1 cellular context compared by ENCODE assay signal in the genomic region with DNA sequence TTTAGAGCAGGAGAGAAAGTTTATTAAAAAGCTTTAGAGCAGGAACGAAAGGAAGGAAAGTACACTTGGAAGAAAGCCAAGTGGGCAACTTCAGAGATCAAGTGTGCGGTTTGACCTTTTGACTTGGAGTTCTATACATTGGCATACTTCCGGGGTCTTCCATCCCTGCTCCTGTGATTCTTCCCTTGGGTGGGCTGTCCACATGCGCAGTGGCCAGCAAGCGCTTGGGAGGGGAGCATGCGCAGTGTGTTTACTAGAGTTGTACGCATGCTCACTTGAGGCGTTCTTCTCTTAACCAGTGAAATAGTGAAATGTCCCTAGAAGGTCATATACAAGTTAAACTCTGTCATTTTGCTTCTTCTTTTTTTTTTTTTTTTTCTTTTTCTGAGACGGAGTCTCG.
TF ChIP-seq lines count a peak whose summit lies in the region.

No MANE protein-coding gene starts in this region.

TF ChIP-seq in K562, 482 proteins besides CTCF, POLR2A, EP300 and RAD21:
- TF ChIP-seq NRF1 (conservative IDR thresholded peaks at IDR 0.05 in 1 of 2, IDR thresholded peaks at IDR 0.05 in 1 of 2), result peak; percentile 62 to 70
- TF ChIP-seq NFIC (IDR thresholded peaks at IDR 0.05), result peak; percentile 21; the same call in 1 of the 2 replicates
- TF ChIP-seq FOXJ3 (CRISPR knock-in tag; IDR thresholded peaks at IDR 0.05), result no peak
- TF ChIP-seq ZNF76 (CRISPR knock-in tag; IDR thresholded peaks at IDR 0.05; ENCODE audit: borderline replicate concordance), result no peak
